In the genomic region with DNA sequence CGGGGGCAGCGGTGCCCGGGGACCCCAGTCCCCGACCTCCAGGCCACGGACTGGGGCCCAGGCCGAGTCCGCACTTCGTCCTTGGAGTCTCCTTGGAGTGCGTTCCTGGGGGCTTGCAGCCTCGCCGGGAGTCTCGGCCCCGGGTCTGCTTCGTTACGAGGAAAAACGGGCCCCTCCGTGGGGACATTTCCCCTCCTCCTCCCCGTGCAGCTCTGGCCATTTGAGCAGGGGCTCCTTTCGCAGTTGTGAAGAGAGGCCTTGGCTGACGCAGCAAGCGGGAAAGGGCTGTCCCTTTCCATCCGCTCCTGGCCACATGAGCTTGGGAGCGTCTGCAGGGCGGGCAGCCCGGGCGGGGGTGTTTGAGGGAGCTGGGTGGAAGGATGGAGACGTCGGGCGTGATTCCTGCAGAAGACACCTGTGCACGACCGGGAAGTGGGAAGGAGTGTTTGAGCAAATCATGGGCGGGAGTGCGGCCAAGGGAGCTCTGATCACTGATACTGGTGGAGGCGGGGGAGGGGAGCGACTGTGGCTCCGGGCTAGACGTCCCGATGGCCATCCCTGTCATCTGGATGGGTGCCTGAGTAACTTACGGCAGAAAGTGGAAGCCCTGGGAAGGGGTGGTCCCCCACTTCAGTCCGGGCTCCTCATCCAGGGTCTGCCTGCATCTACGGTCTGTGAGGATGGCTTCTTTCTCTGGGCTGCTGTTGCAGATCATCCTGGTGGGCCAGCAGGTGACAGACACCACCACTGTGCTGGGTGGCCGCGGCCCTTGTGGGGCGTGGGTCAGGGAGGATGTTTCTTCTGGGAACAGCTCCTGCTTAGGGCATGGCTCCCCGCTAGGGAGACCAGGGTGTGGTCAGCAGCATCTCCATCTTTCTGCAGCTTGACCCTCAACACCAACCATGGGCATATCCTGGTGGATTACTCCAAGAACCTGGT, we compare ENCODE assay signal across 8 cellular contexts. TPM values are rescaled to one million over a fixed set of nuclear protein-coding genes. Genes with fewer than 3 reads are reported as not detected.
DNase-seq lines count a peak whose midpoint lies in the region; ATAC-seq and TF ChIP-seq lines count a peak whose summit lies in the region.

No MANE protein-coding gene starts in this region.

- DNase-seq in AG04449 (ENCODE audit: low read depth, low spot score) (no peak), NB4 (ENCODE audit: low read depth) (peak; percentile 35), germinal center (ENCODE audit: low spot score) (peak; percentile 24), neuronal stem cell (ENCODE audit: low spot score) (no peak), DMS79 (lab: John Stamatoyannopoulos, UW) (no peak)

- H3K27ac ChIP-seq in neuronal stem cell (replicated peaks; ENCODE audit: low read length): no peak overlapping the region

- H4K91ac ChIP-seq in neuronal stem cell (ENCODE audit: low read depth, low read length, poor library complexity): no peak overlapping the region

- peaks cover 15% of the 10 kb centered on the region for H3K36me3 Mint-ChIP-seq in activated naive CD4-positive, alpha-beta T cell treated with anti-CD3 and anti-CD28 coated beads, Interleukin-2, amount 50 U/mL, for 24 hours

- H3K4me1 ChIP-seq in neuronal stem cell (ENCODE audit: control insufficient read depth in 2 of 2, insufficient read depth in 1 of 2, low read depth in 1 of 2, low read length in 2 of 2): peaks cover 4 to 8% of the 10 kb centered on the region in 2 donors

- peak overlapping the region; percentile 74 for H3K23ac ChIP-seq in neuronal stem cell (ENCODE audit: low read depth, low read length, poor library complexity)

- H3K18ac ChIP-seq in neuronal stem cell (ENCODE audit: low read length): peak overlapping the region; percentile 97

- peak overlapping the region; percentile 89 for H2AK5ac ChIP-seq in neuronal stem cell (ENCODE audit: low read depth, low read length)

- TF ChIP-seq POLR2A in NB4 (IDR thresholded peaks at IDR 0.05; ENCODE audit: extremely low read depth, insufficient read length): no peak

- no peaks in the 10 kb centered on the region for H3K9me3 Mint-ChIP-seq in activated naive CD4-positive, alpha-beta T cell treated with anti-CD3 and anti-CD28 coated beads, Interleukin-2, amount 50 U/mL, for 24 hours

- ATAC-seq in GM18502 (IDR thresholded peaks at IDR 0.05; ENCODE audit: poor library complexity, unreplicated experiment) (peak; percentile 21), HG03342 (IDR thresholded peaks at IDR 0.05; ENCODE audit: unreplicated experiment) (no peak)

- peak overlapping the region; percentile 65 for H3K27ac Mint-ChIP-seq in activated naive CD4-positive, alpha-beta T cell treated with anti-CD3 and anti-CD28 coated beads, Interleukin-2, amount 50 U/mL, for 24 hours

- peak overlapping the region; percentile 63 for H3K14ac ChIP-seq in neuronal stem cell (ENCODE audit: low read length)

- H3K27me3 ChIP-seq in neuronal stem cell (ENCODE audit: control insufficient read depth in 3 of 3, insufficient read depth in 3 of 3, low read depth in 1 of 3, low read length in 3 of 3): peaks cover 0 to 3% (median 0%) of the 10 kb centered on the region in 3 experiments

- peak overlapping the region; percentile 84 for H3K4me2 ChIP-seq in neuronal stem cell (ENCODE audit: insufficient read depth, low read length, poor library complexity, severe bottlenecking)

- peak overlapping the region; percentile 68 for H2BK5ac ChIP-seq in neuronal stem cell (ENCODE audit: low read length)

- peaks cover 7% of the 10 kb centered on the region for H3K79me1 ChIP-seq in neuronal stem cell (ENCODE audit: low read depth, low read length)

- peak overlapping the region; percentile 97 for H3K4me3 Mint-ChIP-seq in activated naive CD4-positive, alpha-beta T cell treated with anti-CD3 and anti-CD28 coated beads, Interleukin-2, amount 50 U/mL, for 24 hours

- H2BK12ac ChIP-seq in neuronal stem cell (ENCODE audit: low read length): no peak overlapping the region

- CTCF ChIA-PET in AG04449 (lab: Yijun Ruan, JAX): interaction anchor here (0.7 to 1.3 kb wide), 2 partner anchors 11 to 16 kb away, joined by 3 read pairs; no protein-coding TSS in a partner anchor

- H3K27me3 Mint-ChIP-seq in activated naive CD4-positive, alpha-beta T cell treated with anti-CD3 and anti-CD28 coated beads, Interleukin-2, amount 50 U/mL, for 24 hours: no peaks in the 10 kb centered on the region

- peak overlapping the region; percentile 70 for H4K8ac ChIP-seq in neuronal stem cell (ENCODE audit: low read depth, low read length)

- POLR2A ChIA-PET in AG04449 (lab: Yijun Ruan, JAX): interaction anchor here (0.7 kb wide), 2 partner anchors 95 to 1191 kb away, joined by 3 read pairs; no protein-coding TSS in a partner anchor

- peaks cover 41% of the 10 kb centered on the region for H3K4me1 Mint-ChIP-seq in activated naive CD4-positive, alpha-beta T cell treated with anti-CD3 and anti-CD28 coated beads, Interleukin-2, amount 50 U/mL, for 24 hours

- no CpG with 5 or more reads among the region's 45 CpGs for WGBS in neuronal stem cell (ENCODE audit: extremely low coverage in 2 of 2, insufficient read length in 2 of 2, insufficient replicate concordance in 1 of 2), 2 donors

- peak overlapping the region; percentile 81 for H3K4me3 ChIP-seq in AG04449 (ENCODE audit: low read depth, low read length)
- H3K4me3 ChIP-seq in NB4 (ENCODE audit: low read depth, low read length): peak overlapping the region; percentile 78
- H3K4me3 ChIP-seq in neuronal stem cell (ENCODE audit: low read length in 2 of 2): peak overlapping the region; percentile 85 to 86

- H3K9me3 ChIP-seq in neuronal stem cell (replicated peaks in 1 of 2; ENCODE audit: control insufficient read depth in 2 of 2, insufficient read depth in 1 of 2, low read depth in 1 of 2, low read length in 2 of 2): no peaks in the 10 kb centered on the region

- peak overlapping the region; percentile 99 for H2AFZ ChIP-seq in neuronal stem cell (ENCODE audit: low read length)

- H3K4ac ChIP-seq in neuronal stem cell (ENCODE audit: low read length): no peak overlapping the region

- peak overlapping the region; percentile 93 for H3K9ac ChIP-seq in neuronal stem cell (ENCODE audit: low read depth, low read length, poor library complexity)

- peaks cover 23 to 44% of the 10 kb centered on the region in 2 donors for H3K36me3 ChIP-seq in neuronal stem cell (replicated peaks in 1 of 2; ENCODE audit: control insufficient read depth in 2 of 2, insufficient read depth in 2 of 2, low read length in 2 of 2)

- no peak for TF ChIP-seq CTCF in AG04449 (IDR thresholded peaks at IDR 0.05; ENCODE audit: insufficient read depth, low read length, missing control alignments)
- TF ChIP-seq CTCF in NB4 (IDR thresholded peaks at IDR 0.05; ENCODE audit: low read depth, low read length): no peak

- peak overlapping the region; percentile 27 for H2BK15ac ChIP-seq in neuronal stem cell (ENCODE audit: low read length)

- peak overlapping the region; percentile 38 for H2BK120ac ChIP-seq in neuronal stem cell (ENCODE audit: low read depth, low read length)

RNA-seq across cellular contexts. Expression of a gene that starts 0.7 kb away (rescaled TPM):
- 75.0 TPM for polyA plus RNA-seq in neuronal stem cell (2013, experiment 1 of 2)
- 71.3 TPM for polyA plus RNA-seq in neuronal stem cell (2013, experiment 2 of 2)

RNA-seq across cellular contexts. Expression of a gene that starts 38.5 kb away (rescaled TPM):
- polyA plus RNA-seq in neuronal stem cell (2013, experiment 1 of 2): 30.4 TPM
- 30.4 TPM for polyA plus RNA-seq in neuronal stem cell (2013, experiment 2 of 2)

Comparison
In these comparisons a context has a peak if more than half of its experiments do, and no peak if none do; other contexts are left out.
1. DNase-seq: peak in NB4 (single experiment) and germinal center (single experiment); none in AG04449 (single experiment), neuronal stem cell (single experiment) and DMS79 (single experiment).
2. Peak in every context shown above with its lines, with median percentiles within 50 percentile points of each other: H3K4me3 ChIP-seq.